In genomic region chr2:149028377-149028776, GRCh38 we compare ENCODE assay signal across 22 cellular contexts. TPM values are rescaled to one million over a fixed set of nuclear protein-coding genes. Genes with fewer than 3 reads are reported as not detected.
"Had no signal": no experiment of that assay in that cellular context is flagged by ENCODE, and none has a peak within 500 bp of the region (broad histone marks: within the 10 kb centered on the region; RNA-seq: fewer than 3 reads in every experiment).

No MANE protein-coding gene starts in this region.

- H3K27me3 ChIP-seq: neutrophil had no signal

- H3K36me3 ChIP-seq: neutrophil, transverse colon had no signal

- H3K27me3 Mint-ChIP-seq: activated T-helper 17 cell treated with anti-CD3 and anti-CD28 coated beads, Interleukin-2, amount 50 U/mL, for 72 hours had no signal

- ATAC-seq: effector memory CD8-positive, alpha-beta T cell; left ventricle myocardium superior; naive thymus-derived CD8-positive, alpha-beta T cell had no signal

- H3K9me3 ChIP-seq: neutrophil, transverse colon had no signal

- H3K4me1 ChIP-seq: parathyroid adenoma, transverse colon had no signal

- H3K79me2 ChIP-seq: parathyroid adenoma had no signal

- H3K27ac Mint-ChIP-seq: activated T-helper 17 cell treated with anti-CD3 and anti-CD28 coated beads, Interleukin-2, amount 50 U/mL, for 72 hours; dendritic cell treated with granulocyte-macrophage colony-stimulating factor and Interleukin-4, amounts not matched to agents 40 ng/mL and 50 ng/mL, for 4 days; naive thymus-derived CD8-positive, alpha-beta T cell had no signal

- H3K4me3 ChIP-seq: transverse colon had no signal

- H3K4me3 Mint-ChIP-seq: activated T-helper 17 cell treated with anti-CD3 and anti-CD28 coated beads, Interleukin-2, amount 50 U/mL, for 72 hours; dendritic cell treated with granulocyte-macrophage colony-stimulating factor and Interleukin-4, amounts not matched to agents 40 ng/mL and 50 ng/mL, for 4 days; effector memory CD8-positive, alpha-beta T cell; naive thymus-derived CD8-positive, alpha-beta T cell had no signal

- H3K9ac ChIP-seq: parathyroid adenoma had no signal

- DNase-seq: activated CD4-positive, CD25-positive, alpha-beta regulatory T cell treated with anti-CD3 and anti-CD28 coated beads, Interleukin-2, amount 50 U/mL, for 72 hours; activated naive CD4-positive, alpha-beta T cell treated with Interleukin-2 at 50 U/mL for 16 hours; activated T-cell treated with anti-CD3 and anti-CD28 coated beads for 4 hours; anterior cingulate cortex; effector memory CD8-positive, alpha-beta T cell; foreskin fibroblast; kidney glomerular epithelial cell; left ventricle myocardium superior; mesenchymal stem cell; naive thymus-derived CD8-positive, alpha-beta T cell; retina; stimulated activated CD4-positive, alpha-beta T cell treated with anti-CD3 and anti-CD28 coated beads, Interleukin-15, amount 100 ng/mL, for 24 hours; stimulated activated CD4-positive, alpha-beta T cell treated with anti-CD3 and anti-CD28 coated beads, Interleukin-4, amount 100 ng/mL, for 1 hour; stimulated activated naive CD4-positive, alpha-beta T cell; substantia nigra; T-helper 9 cell; transverse colon had no signal

- H3K36me3 Mint-ChIP-seq: naive thymus-derived CD8-positive, alpha-beta T cell had no signal

- H3K27ac ChIP-seq: neutrophil, parathyroid adenoma, transverse colon had no signal

- H3K9me3 Mint-ChIP-seq: activated T-helper 17 cell treated with anti-CD3 and anti-CD28 coated beads, Interleukin-2, amount 50 U/mL, for 72 hours; dendritic cell treated with granulocyte-macrophage colony-stimulating factor and Interleukin-4, amounts not matched to agents 40 ng/mL and 50 ng/mL, for 4 days; effector memory CD8-positive, alpha-beta T cell; naive thymus-derived CD8-positive, alpha-beta T cell had no signal

- H3K4me1 Mint-ChIP-seq: activated T-helper 17 cell treated with anti-CD3 and anti-CD28 coated beads, Interleukin-2, amount 50 U/mL, for 72 hours had no signal

- H2AFZ ChIP-seq: parathyroid adenoma had no signal

RNA-seq across cellular contexts. Expression of gene LYPD6B, which starts 10.1 kb away (rescaled TPM):
- total RNA-seq: activated CD8-positive, alpha-beta memory T cell treated with anti-CD3 and anti-CD28 coated beads for 36 hours; activated T-helper 17 cell treated with anti-CD3 and anti-CD28 coated beads, Interleukin-2, amount 50 U/mL, for 72 hours; left ventricle myocardium superior; naive thymus-derived CD8-positive, alpha-beta T cell had no signal
- polyA plus RNA-seq: naive thymus-derived CD8-positive, alpha-beta T cell had no signal
